In genomic region chr1:85494074-85494956, GRCh38 we compare ENCODE assay signal across 13 cellular contexts. TPM values are rescaled to one million over a fixed set of nuclear protein-coding genes. Genes with fewer than 3 reads are reported as not detected.
DNase-seq lines count a peak whose midpoint lies in the region; ATAC-seq and TF ChIP-seq lines count a peak whose summit lies in the region.
"Had no signal": no experiment of that assay in that cellular context is flagged by ENCODE, and none has a peak within 500 bp of the region (broad histone marks: within the 10 kb centered on the region; RNA-seq: fewer than 3 reads in every experiment).

No MANE protein-coding gene starts in this region.

- H3F3A ChIP-seq in SK-N-SH (replicated peaks; ENCODE audit: insufficient read depth): peaks cover 38% of the 10 kb centered on the region

- H3K36me3 ChIP-seq in SK-N-SH (replicated peaks in 1 of 2; ENCODE audit: control insufficient read depth in 1 of 2, insufficient read depth in 2 of 2, low read length in 1 of 2): peaks cover 10 to 22% of the 10 kb centered on the region in 2 experiments
- H3K36me3 ChIP-seq in osteoblast (ENCODE audit: insufficient read depth, low read length): peaks cover 61% of the 10 kb centered on the region

- H4K20me1 ChIP-seq in SK-N-SH (ENCODE audit: insufficient read depth) (no peaks in the 10 kb centered on the region), osteoblast (ENCODE audit: insufficient read depth, low read length) (peaks cover 12% of the 10 kb centered on the region)

- WGBS in SK-N-SH (ENCODE audit: low lambda C conversion rate): 80% methylated on average over 1 of the region's 1 CpG

- H3K9me2 ChIP-seq in SK-N-SH: no peaks in the 10 kb centered on the region

- H3K9me3 ChIP-seq in SK-N-SH (no peaks in the 10 kb centered on the region), osteoblast (ENCODE audit: low read depth, low read length) (no peaks in the 10 kb centered on the region)

- DNase-seq in NCI-H146 (lab: John Stamatoyannopoulos, UW) (peak; percentile 41), SK-N-SH (peak; percentile 39), osteoblast (ENCODE audit: insufficient read length, low spot score, missing footprints) (no peak)
- no peak for DNase-seq in activated CD8-positive, alpha-beta memory T cell treated with anti-CD3 and anti-CD28 coated beads, Interleukin-2, amount 50 U/mL, for 48 hours
- no peak for DNase-seq in stimulated activated naive CD4-positive, alpha-beta T cell (lab: John Stamatoyannopoulos, UW)
- DNase-seq: CD4-positive, CD25-positive, alpha-beta regulatory T cell; MV-4-11; stimulated activated CD4-positive, alpha-beta T cell treated with anti-CD3 and anti-CD28 coated beads, Interleukin-2, amount 100 ng/mL, for 48 hours had no signal

- no peak overlapping the region for H3K9ac ChIP-seq in SK-N-SH
- H3K9ac ChIP-seq: parathyroid adenoma had no signal

- H3K4me2 ChIP-seq in SK-N-SH (no peak overlapping the region; the same call in 1 of the 2 replicates), osteoblast (ENCODE audit: insufficient read depth, low read length) (no peak overlapping the region)

- TF ChIP-seq RAD21 in SK-N-SH (IDR thresholded peaks at IDR 0.05; ENCODE audit: low read length): peak; percentile 19; the same call in 1 of the 2 replicates

- H2AFZ ChIP-seq in SK-N-SH (ENCODE audit: low read depth) (no peak overlapping the region), osteoblast (ENCODE audit: low read length) (no peak overlapping the region)
- H2AFZ ChIP-seq: parathyroid adenoma had no signal

- no peaks in the 10 kb centered on the region for H3K27me3 ChIP-seq in SK-N-SH (ENCODE audit: insufficient read depth)
- no peaks in the 10 kb centered on the region for H3K27me3 ChIP-seq in osteoblast (ENCODE audit: insufficient read depth, low read length)

- CTCF ChIA-PET in SK-N-SH (lab: Yijun Ruan, JAX): interaction anchor here (0.8 to 1.9 kb wide), 7 partner anchors 10 to 186 kb away, joined by 3 to 7 read pairs (median 3); partner anchors contain the start of genes CCN1 and DDAH1

- ATAC-seq in GM18867 (IDR thresholded peaks at IDR 0.05; ENCODE audit: unreplicated experiment): peak; percentile 92
- ATAC-seq in GM19023 (IDR thresholded peaks at IDR 0.05; ENCODE audit: unreplicated experiment): no peak
- no peak for ATAC-seq in HG03039 (IDR thresholded peaks at IDR 0.05; ENCODE audit: unreplicated experiment)

- TF ChIP-seq CTCF in SK-N-SH (IDR thresholded peaks at IDR 0.05): no peak
- TF ChIP-seq CTCF in osteoblast (IDR thresholded peaks at IDR 0.05; ENCODE audit: extremely low read depth, low read depth, low read length): no peak

- no peak overlapping the region; a peak in 1 of 4 replicates for H3K4me3 ChIP-seq in SK-N-SH (ENCODE audit: low read depth in 2 of 2, low read length in 1 of 2)
- no peak overlapping the region for H3K4me3 ChIP-seq in osteoblast (ENCODE audit: insufficient read depth, low read length)

- H3K4me1 ChIP-seq in SK-N-SH (ENCODE audit: control insufficient read depth in 1 of 2, insufficient read depth in 2 of 2, low read depth in 1 of 2, low read length in 1 of 2): peaks cover 33 to 40% of the 10 kb centered on the region in 2 experiments
- peaks cover 32% of the 10 kb centered on the region for H3K4me1 ChIP-seq in osteoblast (ENCODE audit: insufficient read depth, low read length)
- H3K4me1 ChIP-seq: parathyroid adenoma had no signal

- POLR2A ChIA-PET in SK-N-SH (lab: Yijun Ruan, JAX): interaction anchor here (1.2 kb wide), 1 partner anchor 29 kb away, joined by 6 read pairs; the partner anchor contains the start of gene DDAH1

- peak overlapping the region; percentile 78 to 99 for H3K27ac ChIP-seq in SK-N-SH (ENCODE audit: low read depth in 2 of 2, low read length in 1 of 2)
- peak overlapping the region; percentile 6 for H3K27ac ChIP-seq in osteoblast (ENCODE audit: low read depth, low read length)
- H3K27ac ChIP-seq: parathyroid adenoma had no signal

- peak in 1 of 2 experiments; percentile 72; a peak in 1 of 4 replicates for TF ChIP-seq EP300 in SK-N-SH (IDR thresholded peaks at IDR 0.05; ENCODE audit: borderline replicate concordance in 1 of 2, low read depth in 1 of 2, low read length in 1 of 2)

- H3K79me2 ChIP-seq in SK-N-SH (ENCODE audit: insufficient read depth) (peaks cover 67% of the 10 kb centered on the region), osteoblast (ENCODE audit: insufficient read depth, low read length) (peaks cover 55% of the 10 kb centered on the region)
- H3K79me2 ChIP-seq: parathyroid adenoma had no signal

TF ChIP-seq in SK-N-SH, 30 proteins besides CTCF, POLR2A, EP300 and RAD21:
- TF ChIP-seq GATA2 (CRISPR knock-in tag; IDR thresholded peaks at IDR 0.05) (peak; percentile 48), CHD2 (IDR thresholded peaks at IDR 0.05; ENCODE audit: low read length, partially characterized antibody) (peak; percentile 13), TEAD4 (IDR thresholded peaks at IDR 0.05; ENCODE audit: borderline replicate concordance, insufficient read depth) (no peak), MXI1 (IDR thresholded peaks at IDR 0.05; ENCODE audit: low read depth, low read length) (peak; percentile 7; the same call in 1 of the 2 replicates)

RNA-seq across cellular contexts. Expression of gene DDAH1, which starts 29.4 kb away (rescaled TPM):
- 64.3 and 80.2 TPM in 2 replicates for polyA plus RNA-seq in SK-N-SH (2012; rRNA removed)
- 71.3 and 82.7 TPM in 2 replicates for polyA plus RNA-seq in SK-N-SH (2012; cell fraction: cytosol; rRNA removed)
- 37.6 and 47.8 TPM in 2 replicates for polyA plus RNA-seq in SK-N-SH (2012; cell fraction: nucleus; rRNA removed)
- total RNA-seq in osteoblast: 89.0 and 89.6 TPM in 2 replicates
- total RNA-seq: OCI-LY7 had no signal
- polyA plus RNA-seq: CD4-positive, CD25-positive, alpha-beta regulatory T cell had no signal

Comparison
In these comparisons a context has a peak if more than half of its experiments do, and no peak if none do; other contexts are left out.
1. DNase-seq: peak in NCI-H146 (single experiment) and SK-N-SH (single experiment); none in osteoblast (single experiment), activated CD8-positive, alpha-beta memory T cell treated with anti-CD3 and anti-CD28 coated beads, Interleukin-2, amount 50 U/mL, for 48 hours (single experiment) and stimulated activated naive CD4-positive, alpha-beta T cell (0 of 6).